ENCODE assay signal across 25 cellular contexts in genomic region chr6:70707893-70708292, GRCh38.
"Had no signal": no experiment of that assay in that cellular context is flagged by ENCODE, and none has a peak within 500 bp of the region (broad histone marks: within the 10 kb centered on the region; RNA-seq: fewer than 3 reads in every experiment).

No MANE protein-coding gene starts in this region.

- H3K9me3 Mint-ChIP-seq: activated CD8-positive, alpha-beta T cell treated with anti-CD3 and anti-CD28 coated beads for 36 hours; activated naive CD8-positive, alpha-beta T cell treated with anti-CD3 and anti-CD28 coated beads, Interleukin-2, amount 10 ng/mL, durations not matched to agents 7 days and 5 days had no signal

- FAIRE-seq: endometrium had no signal

- H3K4me1 ChIP-seq: breast epithelium, foreskin keratinocyte, prostate gland, right atrium auricular region had no signal

- ATAC-seq: activated CD8-positive, alpha-beta memory T cell treated with anti-CD3 and anti-CD28 coated beads, Interleukin-2, amount 10 ng/mL, durations not matched to agents 7 days and 5 days; foreskin keratinocyte had no signal

- H3K27me3 ChIP-seq: breast epithelium, foreskin keratinocyte, neutrophil, ovary, right atrium auricular region, tibial artery had no signal

- DNase-seq: activated CD4-positive, alpha-beta T cell treated with anti-CD3 and anti-CD28 coated beads for 48 hours; activated CD8-positive, alpha-beta memory T cell treated with anti-CD3 and anti-CD28 coated beads, Interleukin-2, amount 10 ng/mL, durations not matched to agents 7 days and 5 days; activated CD8-positive, alpha-beta T cell treated with anti-CD3 and anti-CD28 coated beads for 36 hours; activated naive CD4-positive, alpha-beta T cell; activated naive CD8-positive, alpha-beta T cell treated with anti-CD3 and anti-CD28 coated beads, Interleukin-2, amount 10 ng/mL, durations not matched to agents 7 days and 5 days; activated T-cell treated with anti-CD3 and anti-CD28 coated beads for 4 hours; amniotic stem cell; cortex of kidney; erythroblast; foreskin keratinocyte; kidney glomerular epithelial cell; left ventricle myocardium inferior; mammary epithelial cell; ovary; stimulated activated CD4-positive, alpha-beta T cell treated with anti-CD3 and anti-CD28 coated beads, Interleukin-12 subunit alpha, Interleukin-12 subunit beta, amount 100 ng/mL, for 4 hours; stimulated activated CD4-positive, alpha-beta T cell treated with anti-CD3 and anti-CD28 coated beads, Interleukin-4, amount 100 ng/mL, for 4 hours; stimulated activated naive CD8-positive, alpha-beta T cell treated with anti-CD3 and anti-CD28 coated beads, Interleukin-15, amount 100 ng/mL, for 72 hours; tibial artery had no signal

- H3K27ac ChIP-seq: breast epithelium, foreskin keratinocyte, left ventricle myocardium inferior, neutrophil, ovary, prostate gland, right atrium auricular region, tibial artery had no signal

- H3K4me3 ChIP-seq: breast epithelium, left ventricle myocardium inferior, ovary, prostate gland, right atrium auricular region, tibial artery had no signal

- H3K4me1 Mint-ChIP-seq: mesothelial cell of epicardium, nephron had no signal

- H3K36me3 ChIP-seq: breast epithelium, left ventricle myocardium inferior, neutrophil, ovary, prostate gland, right atrium auricular region, tibial artery had no signal

- H3K27me3 Mint-ChIP-seq: activated CD8-positive, alpha-beta memory T cell treated with anti-CD3 and anti-CD28 coated beads, Interleukin-2, amount 10 ng/mL, durations not matched to agents 7 days and 5 days; activated CD8-positive, alpha-beta T cell treated with anti-CD3 and anti-CD28 coated beads for 36 hours; activated naive CD8-positive, alpha-beta T cell treated with anti-CD3 and anti-CD28 coated beads, Interleukin-2, amount 10 ng/mL, durations not matched to agents 7 days and 5 days; stimulated activated naive CD8-positive, alpha-beta T cell treated with anti-CD3 and anti-CD28 coated beads, Interleukin-15, amount 100 ng/mL, for 72 hours had no signal

- H3K27ac Mint-ChIP-seq: activated CD8-positive, alpha-beta memory T cell treated with anti-CD3 and anti-CD28 coated beads, Interleukin-2, amount 10 ng/mL, durations not matched to agents 7 days and 5 days; activated CD8-positive, alpha-beta T cell treated with anti-CD3 and anti-CD28 coated beads for 36 hours; activated naive CD8-positive, alpha-beta T cell treated with anti-CD3 and anti-CD28 coated beads, Interleukin-2, amount 10 ng/mL, durations not matched to agents 7 days and 5 days; mesothelial cell of epicardium; nephron; stimulated activated naive CD8-positive, alpha-beta T cell treated with anti-CD3 and anti-CD28 coated beads, Interleukin-15, amount 100 ng/mL, for 72 hours had no signal

- H3K36me3 Mint-ChIP-seq: activated CD8-positive, alpha-beta memory T cell treated with anti-CD3 and anti-CD28 coated beads, Interleukin-2, amount 10 ng/mL, durations not matched to agents 7 days and 5 days had no signal

- H3K4me3 Mint-ChIP-seq: activated CD8-positive, alpha-beta memory T cell treated with anti-CD3 and anti-CD28 coated beads, Interleukin-2, amount 10 ng/mL, durations not matched to agents 7 days and 5 days; activated CD8-positive, alpha-beta T cell treated with anti-CD3 and anti-CD28 coated beads for 36 hours; activated naive CD8-positive, alpha-beta T cell treated with anti-CD3 and anti-CD28 coated beads, Interleukin-2, amount 10 ng/mL, durations not matched to agents 7 days and 5 days; mesothelial cell of epicardium; nephron; stimulated activated naive CD8-positive, alpha-beta T cell treated with anti-CD3 and anti-CD28 coated beads, Interleukin-15, amount 100 ng/mL, for 72 hours had no signal

- H3K9me3 ChIP-seq: breast epithelium, left ventricle myocardium inferior, neutrophil, ovary, prostate gland, right atrium auricular region, tibial artery had no signal
